Comparison of ENCODE assay signal across 8 cellular contexts in the genomic region with DNA sequence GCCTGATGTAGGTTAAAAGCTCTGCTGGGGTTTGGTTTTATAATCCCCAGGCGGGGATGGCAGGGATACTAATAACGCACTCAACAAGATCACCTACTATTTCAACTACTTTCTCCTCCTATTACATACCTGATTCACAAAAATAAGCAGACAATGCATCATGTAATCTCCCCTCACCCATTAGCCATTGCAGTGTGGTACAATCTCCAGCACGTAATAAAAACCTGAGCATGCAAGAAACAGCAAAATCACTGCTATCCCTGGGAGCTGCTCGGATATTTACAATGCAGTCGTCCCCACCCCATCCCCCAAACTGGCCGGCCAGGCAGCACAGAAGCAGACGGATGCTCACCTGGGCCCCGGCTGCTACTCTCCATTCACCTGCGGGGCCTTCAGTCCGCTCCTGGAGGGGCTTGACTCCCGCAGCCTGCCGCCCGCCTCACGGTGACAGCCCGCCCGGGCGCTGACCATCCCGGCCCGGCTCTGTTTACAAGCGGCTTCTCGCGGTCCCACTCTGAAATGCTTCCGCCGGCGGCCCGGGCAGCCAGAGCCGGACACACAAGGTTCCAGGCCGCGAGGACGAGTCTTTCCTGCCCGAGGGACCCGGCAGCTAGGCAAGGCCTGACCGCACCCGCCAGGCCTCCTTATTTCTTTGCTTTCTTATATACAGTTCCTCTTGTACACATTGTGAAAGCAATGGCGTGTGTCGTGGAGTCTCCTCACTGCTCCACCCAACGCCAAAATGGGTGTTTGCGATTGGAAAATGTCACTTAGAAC. TPM values are rescaled to one million over a fixed set of nuclear protein-coding genes. Genes with fewer than 3 reads are reported as not detected.
DNase-seq lines count a peak whose midpoint lies in the region; ATAC-seq lines count a peak whose summit lies in the region.

A gene with protein sequence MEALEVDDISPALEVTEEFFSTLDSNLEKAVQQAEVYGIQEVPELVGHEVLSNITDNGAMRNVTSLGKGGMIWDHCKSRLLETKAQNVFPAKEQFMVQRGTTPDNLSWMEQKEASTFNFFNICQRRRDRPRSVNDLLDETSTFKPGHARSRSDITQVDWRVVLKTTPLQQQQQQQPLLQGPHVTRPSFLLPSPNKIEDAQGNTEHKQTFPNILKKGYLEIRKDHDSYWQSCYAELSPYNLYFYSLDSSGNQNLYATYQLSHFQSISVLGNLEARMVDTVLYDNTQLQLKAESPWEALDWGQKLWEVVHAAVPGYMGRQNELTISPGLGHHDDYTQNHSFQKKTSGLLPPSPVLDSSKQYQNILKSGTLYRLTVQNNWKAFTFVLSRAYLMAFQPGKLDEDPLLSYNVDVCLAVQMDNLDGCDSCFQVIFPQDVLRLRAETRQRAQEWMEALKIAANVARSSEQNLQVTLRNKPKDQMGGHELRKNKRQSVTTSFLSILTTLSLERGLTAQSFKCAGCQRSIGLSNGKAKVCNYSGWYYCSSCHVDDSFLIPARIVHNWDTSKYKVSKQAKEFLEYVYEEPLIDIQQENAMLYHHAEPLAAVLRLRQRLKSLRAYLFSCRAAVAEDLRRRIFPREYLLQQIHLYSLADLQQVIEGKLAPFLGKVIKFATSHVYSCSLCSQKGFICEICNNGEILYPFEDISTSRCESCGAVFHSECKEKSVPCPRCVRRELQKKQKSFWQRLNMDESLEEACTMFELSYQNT (minus strand): TSS at position 491 of the 777 bp plus-strand sequence. CDS start 23,888 bp downstream, outside the sequence.

- in situ Hi-C loops in ACHN (cut with HindIII; ENCODE audit: low pct_ligation_motif_present, low pct_unique_long_range_greater_than_20kb, low sequenced_read_pairs): no loop called here

- peak; percentile 77 for ATAC-seq in GM18520 (IDR thresholded peaks at IDR 0.05; ENCODE audit: unreplicated experiment)
- peak; percentile 78 for ATAC-seq in HG03060 (IDR thresholded peaks at IDR 0.05; ENCODE audit: low read depth, unreplicated experiment)

- DNase-seq in ACHN (peak; percentile 84), NCI-H2227 (lab: John Stamatoyannopoulos, UW; ENCODE audit: unreplicated experiment) (peak; percentile 96), cerebellum (ENCODE audit: low spot score) (peak; percentile 75), kidney glomerular epithelial cell (lab: John Stamatoyannopoulos, UW) (peak; percentile 71)
- peak; percentile 78 for DNase-seq in activated CD4-positive, CD25-positive, alpha-beta regulatory T cell treated with anti-CD3 and anti-CD28 coated beads, Interleukin-2, amount 50 U/mL, for 72 hours
- DNase-seq in stimulated activated CD4-positive, alpha-beta T cell treated with anti-CD3 and anti-CD28 coated beads, Interleukin-1b, Interleukin-23, amount 100 ng/mL, for 1 hour (ENCODE audit: low read depth in 2 of 2): peak; percentile 31 to 62

RNA-seq across cellular contexts. Expression of the gene that starts here (rescaled TPM):
- 32.6 TPM for total RNA-seq in cerebellum

Comparison
In these comparisons a context has a peak if more than half of its experiments do, and no peak if none do; other contexts are left out.
1. Peak in every context shown above with its lines: DNase-seq and ATAC-seq.